Comparison of ENCODE assay signal across 11 cellular contexts in genomic region chr6:14277405-14277930, GRCh38.
DNase-seq lines count a peak whose midpoint lies in the region; ATAC-seq lines count a peak whose summit lies in the region.
"Had no signal": no experiment of that assay in that cellular context is flagged by ENCODE, and none has a peak within 500 bp of the region (broad histone marks: within the 10 kb centered on the region; RNA-seq: fewer than 3 reads in every experiment).

No MANE protein-coding gene starts in this region.

- peak overlapping the region; percentile 71 for H3K4me3 Mint-ChIP-seq in activated CD4-positive, alpha-beta T cell treated with anti-CD3 and anti-CD28 coated beads, Interleukin-2, amount 10 ng/mL, durations not matched to agents 24 days and 14 days
- H3K4me3 Mint-ChIP-seq in activated T-cell treated with anti-CD3 and anti-CD28 coated beads, Interleukin-2, amount 50 U/mL, for 72 hours, result peak overlapping the region; percentile 57 to 60

- H3K27ac Mint-ChIP-seq in activated CD4-positive, alpha-beta T cell treated with anti-CD3 and anti-CD28 coated beads, Interleukin-2, amount 10 ng/mL, durations not matched to agents 24 days and 14 days, result peak overlapping the region; percentile 92
- H3K27ac Mint-ChIP-seq in activated T-cell treated with anti-CD3 and anti-CD28 coated beads, Interleukin-2, amount 50 U/mL, for 72 hours, result peak overlapping the region; percentile 91

- intact Hi-C loops in activated CD4-positive, alpha-beta T cell treated with anti-CD3 and anti-CD28 coated beads, Interleukin-2, amount 10 ng/mL, durations not matched to agents 24 days and 14 days (cut with micrococcal nuclease), result loop anchor here (2.0 to 10.0 kb wide), 3 partner anchors 173 to 967 kb away; partner anchors contain the start of gene JARID2
- intact Hi-C loops in posterior vena cava (cut with DNase I), result no loop called here

- DNase-seq in activated CD4-positive, alpha-beta T cell treated with anti-CD3 and anti-CD28 coated beads, Interleukin-2, amount 10 ng/mL, durations not matched to agents 24 days and 14 days, result peak; percentile 73
- DNase-seq in activated CD4-positive, alpha-beta T cell treated with anti-CD3 and anti-CD28 coated beads, Interleukin-2, amount 50 U/mL, for 4 hours, result no peak
- no peak for DNase-seq in activated T-cell treated with anti-CD3 and anti-CD28 coated beads, Interleukin-2, amount 50 U/mL, for 72 hours
- no peak for DNase-seq in stimulated activated naive CD8-positive, alpha-beta T cell treated with anti-CD3 and anti-CD28 coated beads, Interleukin-15, Interleukin-2, amounts not matched to agents 100 U/mL and 50 U/mL, for 24 hours
- DNase-seq in NCI-H748 treated with DMSO at 0.1 percent for 48 hours (lab: John Stamatoyannopoulos, UW) (no peak), posterior vena cava (ENCODE audit: low spot score) (no peak), NOMO-1 (lab: John Stamatoyannopoulos, UW; ENCODE audit: unreplicated experiment in 2 of 2) (no peak)
- DNase-seq: activated CD4-positive, CD25-positive, alpha-beta regulatory T cell treated with anti-CD3 and anti-CD28 coated beads, Interleukin-2, amount 50 U/mL, for 72 hours; psoas muscle had no signal

- H3K4me1 Mint-ChIP-seq in activated CD4-positive, alpha-beta T cell treated with anti-CD3 and anti-CD28 coated beads, Interleukin-2, amount 10 ng/mL, durations not matched to agents 24 days and 14 days, result peaks cover 42% of the 10 kb centered on the region
- peaks cover 46% of the 10 kb centered on the region for H3K4me1 Mint-ChIP-seq in activated T-cell treated with anti-CD3 and anti-CD28 coated beads, Interleukin-2, amount 50 U/mL, for 72 hours (ENCODE audit: low read depth)

- H3K27me3 Mint-ChIP-seq in activated CD4-positive, alpha-beta T cell treated with anti-CD3 and anti-CD28 coated beads, Interleukin-2, amount 10 ng/mL, durations not matched to agents 24 days and 14 days, result no peaks in the 10 kb centered on the region
- H3K27me3 Mint-ChIP-seq in activated T-cell treated with anti-CD3 and anti-CD28 coated beads, Interleukin-2, amount 50 U/mL, for 72 hours (ENCODE audit: low read depth), result no peaks in the 10 kb centered on the region

- ATAC-seq in HG02973 (IDR thresholded peaks at IDR 0.05; ENCODE audit: unreplicated experiment), result peak; percentile 36
- ATAC-seq in activated T-cell treated with anti-CD3 and anti-CD28 coated beads, Interleukin-2, amount 50 U/mL, for 72 hours (replicated peaks in 1 of 2), result peak; percentile 45
- peak; percentile 38 for ATAC-seq in stimulated activated naive CD8-positive, alpha-beta T cell treated with anti-CD3 and anti-CD28 coated beads, Interleukin-15, Interleukin-2, amounts not matched to agents 100 U/mL and 50 U/mL, for 24 hours
- ATAC-seq: A549, psoas muscle had no signal

- peaks cover 2% of the 10 kb centered on the region for H3K36me3 Mint-ChIP-seq in activated CD4-positive, alpha-beta T cell treated with anti-CD3 and anti-CD28 coated beads, Interleukin-2, amount 10 ng/mL, durations not matched to agents 24 days and 14 days (ENCODE audit: low read depth)
- H3K36me3 Mint-ChIP-seq in activated T-cell treated with anti-CD3 and anti-CD28 coated beads, Interleukin-2, amount 50 U/mL, for 72 hours (ENCODE audit: insufficient read depth in 2 of 2), result peaks cover 0 to 5% of the 10 kb centered on the region in 2 donors

- peaks cover 5% of the 10 kb centered on the region for H3K9me3 Mint-ChIP-seq in activated CD4-positive, alpha-beta T cell treated with anti-CD3 and anti-CD28 coated beads, Interleukin-2, amount 10 ng/mL, durations not matched to agents 24 days and 14 days
- H3K9me3 Mint-ChIP-seq in activated T-cell treated with anti-CD3 and anti-CD28 coated beads, Interleukin-2, amount 50 U/mL, for 72 hours, result peaks cover 2 to 5% of the 10 kb centered on the region in 2 donors
